In the genomic region with DNA sequence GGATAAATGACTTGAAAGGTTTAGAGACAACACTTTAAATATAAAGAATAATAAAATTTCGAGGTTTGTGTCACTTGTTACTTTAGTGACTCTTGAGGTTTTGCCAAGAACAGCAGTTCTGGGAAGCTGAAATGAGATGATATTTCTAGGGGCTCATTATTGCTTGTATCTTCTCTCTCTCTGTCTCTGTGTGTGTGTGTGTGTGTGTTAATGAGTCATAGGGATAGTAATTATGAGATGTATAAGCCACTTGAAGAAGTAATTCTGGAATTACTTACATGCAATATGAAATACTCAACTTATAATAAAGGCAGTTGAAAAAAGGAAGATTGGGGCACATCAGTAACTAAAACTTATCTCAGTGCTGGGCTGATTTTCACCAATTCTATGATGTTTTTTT, we compare ENCODE assay signal across 24 cellular contexts. TPM values are rescaled to one million over a fixed set of nuclear protein-coding genes. Genes with fewer than 3 reads are reported as not detected.
DNase-seq lines count a peak whose midpoint lies in the region; ATAC-seq, FAIRE-seq and TF ChIP-seq lines count a peak whose summit lies in the region.
"Had no signal": no experiment of that assay in that cellular context is flagged by ENCODE, and none has a peak within 500 bp of the region (broad histone marks: within the 10 kb centered on the region; RNA-seq: fewer than 3 reads in every experiment).

No MANE protein-coding gene starts in this region.

- H3K9me3 Mint-ChIP-seq in activated CD8-positive, alpha-beta memory T cell treated with anti-CD3 and anti-CD28 coated beads, Interleukin-2, amount 10 ng/mL, durations not matched to agents 7 days and 5 days (ENCODE audit: low read depth), result no peaks in the 10 kb centered on the region
- H3K9me3 Mint-ChIP-seq in stimulated activated effector memory CD8-positive, alpha-beta T cell treated with anti-CD3 and anti-CD28 coated beads, Interleukin-12 subunit alpha, Interleukin-12 subunit beta, amount 100 ng/mL, for 72 hours, result no peaks in the 10 kb centered on the region
- H3K9me3 Mint-ChIP-seq: CD4-positive, CD25-positive, alpha-beta regulatory T cell; CD8-positive, alpha-beta T cell had no signal

- no peak overlapping the region for H3K27ac Mint-ChIP-seq in activated CD8-positive, alpha-beta memory T cell treated with anti-CD3 and anti-CD28 coated beads, Interleukin-2, amount 10 ng/mL, durations not matched to agents 7 days and 5 days
- no peak overlapping the region for H3K27ac Mint-ChIP-seq in stimulated activated effector memory CD8-positive, alpha-beta T cell treated with anti-CD3 and anti-CD28 coated beads, Interleukin-12 subunit alpha, Interleukin-12 subunit beta, amount 100 ng/mL, for 72 hours
- H3K27ac Mint-ChIP-seq: B cell; CD4-positive, CD25-positive, alpha-beta regulatory T cell; CD8-positive, alpha-beta T cell; HFFc6 had no signal

- H3K27me3 Mint-ChIP-seq in activated CD8-positive, alpha-beta memory T cell treated with anti-CD3 and anti-CD28 coated beads, Interleukin-2, amount 10 ng/mL, durations not matched to agents 7 days and 5 days, result peaks cover 2% of the 10 kb centered on the region
- H3K27me3 Mint-ChIP-seq: CD4-positive, CD25-positive, alpha-beta regulatory T cell had no signal

- TF ChIP-seq CTCF in bronchial epithelial cell (IDR thresholded peaks at IDR 0.05; ENCODE audit: insufficient read depth, low read length, severe bottlenecking), result no peak
- no peak for TF ChIP-seq CTCF in transverse colon (IDR thresholded peaks at IDR 0.05)

- CTCF ChIA-PET in activated CD8-positive, alpha-beta memory T cell treated with anti-CD3 and anti-CD28 coated beads, Interleukin-2, amount 10 ng/mL, durations not matched to agents 7 days and 5 days (lab: Charles Lee), result no interaction called here

- no peaks in the 10 kb centered on the region for H3K36me3 Mint-ChIP-seq in activated CD8-positive, alpha-beta memory T cell treated with anti-CD3 and anti-CD28 coated beads, Interleukin-2, amount 10 ng/mL, durations not matched to agents 7 days and 5 days
- no peaks in the 10 kb centered on the region for H3K36me3 Mint-ChIP-seq in stimulated activated effector memory CD8-positive, alpha-beta T cell treated with anti-CD3 and anti-CD28 coated beads, Interleukin-12 subunit alpha, Interleukin-12 subunit beta, amount 100 ng/mL, for 72 hours
- H3K36me3 Mint-ChIP-seq: CD4-positive, CD25-positive, alpha-beta regulatory T cell; CD8-positive, alpha-beta T cell had no signal

- ATAC-seq in activated CD8-positive, alpha-beta memory T cell treated with anti-CD3 and anti-CD28 coated beads, Interleukin-2, amount 10 ng/mL, durations not matched to agents 7 days and 5 days, result peak; percentile 20
- peak; percentile 54 for ATAC-seq in stimulated activated effector memory CD8-positive, alpha-beta T cell treated with anti-CD3 and anti-CD28 coated beads, Interleukin-12 subunit alpha, Interleukin-12 subunit beta, amount 100 ng/mL, for 72 hours
- no peak for ATAC-seq in left ventricle myocardium superior
- ATAC-seq: CD8-positive, alpha-beta T cell had no signal

- H3K4me1 ChIP-seq in transverse colon, result no peaks in the 10 kb centered on the region
- H3K4me1 ChIP-seq: BLaER1, Caco-2, HAP-1 had no signal

- no peak overlapping the region for H3K4me3 Mint-ChIP-seq in activated CD8-positive, alpha-beta memory T cell treated with anti-CD3 and anti-CD28 coated beads, Interleukin-2, amount 10 ng/mL, durations not matched to agents 7 days and 5 days
- no peak overlapping the region for H3K4me3 Mint-ChIP-seq in stimulated activated effector memory CD8-positive, alpha-beta T cell treated with anti-CD3 and anti-CD28 coated beads, Interleukin-12 subunit alpha, Interleukin-12 subunit beta, amount 100 ng/mL, for 72 hours
- H3K4me3 Mint-ChIP-seq: B cell; CD4-positive, CD25-positive, alpha-beta regulatory T cell; CD8-positive, alpha-beta T cell; HFFc6 had no signal

- in situ Hi-C loops in transverse colon (cut with MboI; ENCODE audit: low pct_ligation_motif_present in 1 of 4, low pct_unique_long_range_greater_than_20kb in 1 of 4, low sequenced_read_pairs in 3 of 4), result loop anchor here in 3 of 4 donors (25.0 kb wide), 1 partner anchor 537 kb away; no protein-coding TSS in a partner anchor

- TF ChIP-seq POLR2A in transverse colon (IDR thresholded peaks at IDR 0.05), result no peak

- H3K4me3 ChIP-seq in bronchial epithelial cell (ENCODE audit: low read depth, low read length) (no peak overlapping the region), transverse colon (no peak overlapping the region)
- H3K4me3 ChIP-seq: BLaER1, HAP-1 had no signal

- H3K36me3 ChIP-seq in bronchial epithelial cell (ENCODE audit: control insufficient read depth, insufficient read depth, low read length) (no peaks in the 10 kb centered on the region), transverse colon (no peaks in the 10 kb centered on the region)
- H3K36me3 ChIP-seq: BLaER1, HAP-1 had no signal

- no peaks in the 10 kb centered on the region for H3K9me3 ChIP-seq in transverse colon
- H3K9me3 ChIP-seq: BLaER1, Caco-2, HAP-1 had no signal

- H3K4me1 Mint-ChIP-seq in activated CD8-positive, alpha-beta memory T cell treated with anti-CD3 and anti-CD28 coated beads, Interleukin-2, amount 10 ng/mL, durations not matched to agents 7 days and 5 days, result peaks cover 3% of the 10 kb centered on the region
- no peaks in the 10 kb centered on the region for H3K4me1 Mint-ChIP-seq in stimulated activated effector memory CD8-positive, alpha-beta T cell treated with anti-CD3 and anti-CD28 coated beads, Interleukin-12 subunit alpha, Interleukin-12 subunit beta, amount 100 ng/mL, for 72 hours
- H3K4me1 Mint-ChIP-seq: B cell; CD4-positive, CD25-positive, alpha-beta regulatory T cell had no signal

- 33 to 50% methylated on average over 1 of the region's 1 CpG for WGBS in transverse colon (ENCODE audit: low coverage in 1 of 2), 2 donors

- H3K27ac ChIP-seq in transverse colon, result no peak overlapping the region
- H3K27ac ChIP-seq: 22Rv1, BLaER1, C4-2B had no signal

- TF ChIP-seq EP300 in transverse colon (IDR thresholded peaks at IDR 0.05; ENCODE audit: low read depth), result no peak

- H3K27me3 ChIP-seq in bronchial epithelial cell (ENCODE audit: control insufficient read depth, insufficient read depth, low read length) (no peaks in the 10 kb centered on the region), transverse colon (no peaks in the 10 kb centered on the region)
- H3K27me3 ChIP-seq: BLaER1 had no signal

- DNase-seq in NCI-H1105 treated with DMSO at 0.1 percent for 48 hours (lab: John Stamatoyannopoulos, UW) (peak; percentile 13), NCI-H1105 (lab: John Stamatoyannopoulos, UW) (no peak), bronchial epithelial cell (ENCODE audit: low read depth) (peak; percentile 27), left ventricle myocardium superior (no peak), transverse colon (no peak)
- no peak for DNase-seq in activated CD8-positive, alpha-beta memory T cell treated with anti-CD3 and anti-CD28 coated beads, Interleukin-2, amount 10 ng/mL, durations not matched to agents 7 days and 5 days
- DNase-seq in activated CD8-positive, alpha-beta memory T cell treated with anti-CD3 and anti-CD28 coated beads, Interleukin-2, amount 50 U/mL, for 48 hours, result no peak
- no peak for DNase-seq in stimulated activated effector memory CD8-positive, alpha-beta T cell treated with anti-CD3 and anti-CD28 coated beads, Interleukin-12 subunit alpha, Interleukin-12 subunit beta, amount 100 ng/mL, for 72 hours (ENCODE audit: low spot score in 2 of 2)
- DNase-seq: Caco-2; CD8-positive, alpha-beta T cell; DMS153; DND-41; GOT3; HFFc6 had no signal

- FAIRE-seq in bronchial epithelial cell (lab: Jason Lieb, UNC), result no peak
- FAIRE-seq: A204.1, G401.6, GM19239, H54 had no signal

- intact Hi-C loops in left ventricle myocardium superior (cut with micrococcal nuclease) (no loop called here), transverse colon (cut with DNase I; ENCODE audit: low total_unique reads) (no loop called here)

RNA-seq across cellular contexts. Expression of gene OR10G7, which starts 9.6 kb away (rescaled TPM):
- not detected for total RNA-seq in activated CD8-positive, alpha-beta memory T cell treated with anti-CD3 and anti-CD28 coated beads, Interleukin-2, amount 10 ng/mL, durations not matched to agents 7 days and 5 days
- total RNA-seq in bronchial epithelial cell (not detected in 2 replicates), left ventricle myocardium superior (not detected), transverse colon (not detected)
- total RNA-seq: B cell; Caco-2; CD4-positive, CD25-positive, alpha-beta regulatory T cell; CD8-positive, alpha-beta T cell; HFFc6 had no signal

RNA-seq across cellular contexts. Expression of gene OR10G8, which starts 24.2 kb away (rescaled TPM):
- total RNA-seq in activated CD8-positive, alpha-beta memory T cell treated with anti-CD3 and anti-CD28 coated beads, Interleukin-2, amount 10 ng/mL, durations not matched to agents 7 days and 5 days, result not detected
- total RNA-seq in bronchial epithelial cell (not detected in 2 replicates), left ventricle myocardium superior (not detected), transverse colon (1 to 10 TPM in 1 of 4 donors, not detected in 3; 2.0 TPM)
- total RNA-seq: B cell; Caco-2; CD4-positive, CD25-positive, alpha-beta regulatory T cell; CD8-positive, alpha-beta T cell; HFFc6 had no signal

RNA-seq across cellular contexts. Expression of gene OR10G9, which starts 28.0 kb away (rescaled TPM):
- total RNA-seq in activated CD8-positive, alpha-beta memory T cell treated with anti-CD3 and anti-CD28 coated beads, Interleukin-2, amount 10 ng/mL, durations not matched to agents 7 days and 5 days, result not detected
- not detected in 2 replicates for total RNA-seq in bronchial epithelial cell
- total RNA-seq in left ventricle myocardium superior, result not detected
- total RNA-seq in transverse colon, result under 1 TPM in 1 of 4 donors, not detected in 3; 0.55 TPM
- total RNA-seq: B cell; Caco-2; CD4-positive, CD25-positive, alpha-beta regulatory T cell; CD8-positive, alpha-beta T cell; HFFc6 had no signal

RNA-seq across cellular contexts. Expression of gene OR10G4, which starts 38.0 kb away (rescaled TPM):
- total RNA-seq in activated CD8-positive, alpha-beta memory T cell treated with anti-CD3 and anti-CD28 coated beads, Interleukin-2, amount 10 ng/mL, durations not matched to agents 7 days and 5 days, result not detected
- not detected in 2 replicates for total RNA-seq in bronchial epithelial cell
- total RNA-seq in left ventricle myocardium superior, result not detected
- 1 to 10 TPM in 1 of 4 donors, under 1 TPM in 1, not detected in 2; 0.27 to 1.2 TPM for total RNA-seq in transverse colon
- total RNA-seq: B cell; Caco-2; CD4-positive, CD25-positive, alpha-beta regulatory T cell; CD8-positive, alpha-beta T cell; HFFc6 had no signal

RNA-seq across cellular contexts. Expression of gene OR10G6, which starts 55.8 kb away (rescaled TPM):
- not detected for total RNA-seq in activated CD8-positive, alpha-beta memory T cell treated with anti-CD3 and anti-CD28 coated beads, Interleukin-2, amount 10 ng/mL, durations not matched to agents 7 days and 5 days
- total RNA-seq in bronchial epithelial cell (not detected in 2 replicates), left ventricle myocardium superior (not detected), transverse colon (not detected)
- total RNA-seq: B cell; Caco-2; CD4-positive, CD25-positive, alpha-beta regulatory T cell; CD8-positive, alpha-beta T cell; HFFc6 had no signal

Comparison
In these comparisons a context has a peak if more than half of its experiments do, and no peak if none do; other contexts are left out.
1. DNase-seq: peak in NCI-H1105 treated with DMSO at 0.1 percent for 48 hours (single experiment) and bronchial epithelial cell (single experiment); none in NCI-H1105 (single experiment), activated CD8-positive, alpha-beta memory T cell treated with anti-CD3 and anti-CD28 coated beads, Interleukin-2, amount 10 ng/mL, durations not matched to agents 7 days and 5 days (single experiment), activated CD8-positive, alpha-beta memory T cell treated with anti-CD3 and anti-CD28 coated beads, Interleukin-2, amount 50 U/mL, for 48 hours (single experiment), stimulated activated effector memory CD8-positive, alpha-beta T cell treated with anti-CD3 and anti-CD28 coated beads, Interleukin-12 subunit alpha, Interleukin-12 subunit beta, amount 100 ng/mL, for 72 hours (0 of 2), left ventricle myocardium superior (single experiment) and transverse colon (single experiment).